9 cellular contexts compared by ENCODE assay signal in genomic region chr19:50909240-50910070, GRCh38. TPM values are rescaled to one million over a fixed set of nuclear protein-coding genes. Genes with fewer than 3 reads are reported as not detected.
DNase-seq lines count a peak whose midpoint lies in the region; ATAC-seq and TF ChIP-seq lines count a peak whose summit lies in the region.
"Had no signal": no experiment of that assay in that cellular context is flagged by ENCODE, and none has a peak within 500 bp of the region (broad histone marks: within the 10 kb centered on the region; RNA-seq: fewer than 3 reads in every experiment).

No MANE protein-coding gene starts in this region.

- H2AFZ ChIP-seq in PC-3 (ENCODE audit: low read length) (peak overlapping the region; percentile 43), osteoblast (ENCODE audit: low read length) (no peak overlapping the region)

- CTCF ChIA-PET in PC-3 (lab: Charles Lee), result no interaction called here

- BruUV-seq in PC-3 (replicated peaks; lab: Mats Ljungman, UMichigan), result no TSS peak

- H3K27ac ChIP-seq in PC-3 (ENCODE audit: low read length), result no peak overlapping the region
- no peak overlapping the region for H3K27ac ChIP-seq in osteoblast (ENCODE audit: low read depth, low read length)
- H3K27ac ChIP-seq in esophagus muscularis mucosa (replicated peaks in 1 of 4), result no peak overlapping the region

- POLR2A ChIA-PET in PC-3 (lab: Charles Lee; ENCODE audit: unreplicated experiment), result no interaction called here

- in situ Hi-C loops in HAP-1 (cut with MboI; ENCODE audit: low sequenced_read_pairs), result loop anchor here (10.0 to 25.0 kb wide), 2 partner anchors 375 to 547 kb away; partner anchors contain the start of gene NAPSA

- H3K9me2 ChIP-seq in PC-3 (replicated peaks; ENCODE audit: low read length), result no peaks in the 10 kb centered on the region

- H3K4me1 ChIP-seq in HAP-1, result no peaks in the 10 kb centered on the region
- no peaks in the 10 kb centered on the region; the same call in 1 of the 2 replicates for H3K4me1 ChIP-seq in PC-3 (ENCODE audit: insufficient read depth, low read length)
- no peaks in the 10 kb centered on the region for H3K4me1 ChIP-seq in osteoblast (ENCODE audit: insufficient read depth, low read length)
- peaks cover 0 to 10% (median 7%) of the 10 kb centered on the region in 4 donors for H3K4me1 ChIP-seq in esophagus muscularis mucosa

- H4K20me1 ChIP-seq in PC-3 (ENCODE audit: low read length) (no peaks in the 10 kb centered on the region), osteoblast (ENCODE audit: insufficient read depth, low read length) (no peaks in the 10 kb centered on the region)

- TF ChIP-seq CTCF in PC-3 (conservative IDR thresholded peaks at IDR 0.05; ENCODE audit: low read depth, low read length), result no peak
- no peak for TF ChIP-seq CTCF in cardiac fibroblast (IDR thresholded peaks at IDR 0.05; ENCODE audit: low read depth, low read length)
- TF ChIP-seq CTCF in osteoblast (IDR thresholded peaks at IDR 0.05; ENCODE audit: extremely low read depth, low read depth, low read length), result no peak
- TF ChIP-seq CTCF in esophagus muscularis mucosa (IDR thresholded peaks at IDR 0.05), result no peak

- DNase-seq in EL (peak; percentile 45), HAP-1 (ENCODE audit: low spot score in 2 of 2) (peak; percentile 46 to 94), PC-3 (peak; percentile 86), cardiac fibroblast (ENCODE audit: low read depth in 2 of 2) (peak; percentile 40 to 48), osteoblast (ENCODE audit: insufficient read length, low spot score, missing footprints) (peak; percentile 91), esophagus muscularis mucosa (ENCODE audit: extremely low spot score) (no peak), midbrain (lab: John Stamatoyannopoulos, UW) (no peak)

- H3K36me3 ChIP-seq in HAP-1 (replicated peaks) (no peaks in the 10 kb centered on the region), PC-3 (ENCODE audit: low read depth, low read length) (no peaks in the 10 kb centered on the region), osteoblast (ENCODE audit: insufficient read depth, low read length) (no peaks in the 10 kb centered on the region), esophagus muscularis mucosa (no peaks in the 10 kb centered on the region)

- no peaks in the 10 kb centered on the region for H3F3A ChIP-seq in PC-3 (ENCODE audit: low read length, unreplicated experiment)

- H3K4me3 ChIP-seq in HAP-1 (peak overlapping the region; percentile 14; the same call in 1 of the 2 replicates), PC-3 (ENCODE audit: low read length) (peak overlapping the region; percentile 45; the same call in 1 of the 2 replicates), cardiac fibroblast (replicated peaks in 1 of 2; ENCODE audit: low read depth in 2 of 2, low read length in 2 of 2) (no peak overlapping the region), osteoblast (ENCODE audit: insufficient read depth, low read length) (no peak overlapping the region), esophagus muscularis mucosa (no peak overlapping the region)

- intact Hi-C loops in PC-3 (cut with micrococcal nuclease), result no loop called here
- intact Hi-C loops in esophagus muscularis mucosa (cut with DNase I), result no loop called here

- TF ChIP-seq EP300 in esophagus muscularis mucosa (IDR thresholded peaks at IDR 0.05), result no peak

- peak overlapping the region; percentile 72 for H3K4me2 ChIP-seq in PC-3 (ENCODE audit: low read length)
- H3K4me2 ChIP-seq in osteoblast (ENCODE audit: insufficient read depth, low read length), result no peak overlapping the region

- H3K9me3 ChIP-seq in HAP-1, result no peaks in the 10 kb centered on the region
- H3K9me3 ChIP-seq in PC-3 (ENCODE audit: low read length), result no peaks in the 10 kb centered on the region
- H3K9me3 ChIP-seq in osteoblast (ENCODE audit: low read depth, low read length), result no peaks in the 10 kb centered on the region
- H3K9me3 ChIP-seq in esophagus muscularis mucosa, result no peaks in the 10 kb centered on the region

- ATAC-seq in PC-3 (peak; percentile 75), HG03097 (IDR thresholded peaks at IDR 0.05; ENCODE audit: low FRiP score, unreplicated experiment) (no peak)

- H3K79me2 ChIP-seq in PC-3 (ENCODE audit: low read length), result no peaks in the 10 kb centered on the region
- no peaks in the 10 kb centered on the region for H3K79me2 ChIP-seq in osteoblast (ENCODE audit: insufficient read depth, low read length)

- 5% methylated on average over 8 of the region's 36 CpGs for WGBS in esophagus muscularis mucosa

- H3K27me3 ChIP-seq in HAP-1 (ENCODE audit: low read depth) (peaks cover 22% of the 10 kb centered on the region), PC-3 (ENCODE audit: low read length) (peaks cover 73% of the 10 kb centered on the region), osteoblast (ENCODE audit: insufficient read depth, low read length) (peaks cover 43% of the 10 kb centered on the region), esophagus muscularis mucosa (peaks cover 0 to 94% (median 38%) of the 10 kb centered on the region in 4 donors)

- no peak for TF ChIP-seq POLR2A in esophagus muscularis mucosa (IDR thresholded peaks at IDR 0.05; ENCODE audit: low read depth)

- H3K9ac ChIP-seq in PC-3 (ENCODE audit: low read length), result no peak overlapping the region

RNA-seq across cellular contexts. Expression of gene KLK4, which starts 1.7 kb away (rescaled TPM):
- not detected in 2 replicates for total RNA-seq in PC-3 (2014; rRNA removed)
- total RNA-seq in osteoblast, result 0.29 TPM in 1 of 2 replicates, not detected in the other
- not detected for total RNA-seq in esophagus muscularis mucosa
- total RNA-seq: subcutaneous adipose tissue had no signal

RNA-seq across cellular contexts. Expression of gene KLK2, which starts 36.2 kb away (rescaled TPM):
- total RNA-seq in PC-3 (2014; rRNA removed) (not detected in 2 replicates), osteoblast (not detected in 2 replicates), esophagus muscularis mucosa (not detected)

RNA-seq across cellular contexts. Expression of gene KLK5, which starts 43.4 kb away (rescaled TPM):
- total RNA-seq in PC-3 (2014; rRNA removed) (58.5 and 59.0 TPM in 2 replicates), osteoblast (not detected in 2 replicates), esophagus muscularis mucosa (not detected)
- total RNA-seq: subcutaneous adipose tissue had no signal

RNA-seq across cellular contexts. Expression of gene KLK3, which starts 54.7 kb away (rescaled TPM):
- total RNA-seq in PC-3 (2014; rRNA removed) (not detected in 2 replicates), osteoblast (not detected in 2 replicates), esophagus muscularis mucosa (not detected)
- total RNA-seq: subcutaneous adipose tissue had no signal

RNA-seq across cellular contexts. Expression of gene KLK6, which starts 59.9 kb away (rescaled TPM):
- 73.7 and 75.0 TPM in 2 replicates for total RNA-seq in PC-3 (2014; rRNA removed)
- not detected in 2 replicates for total RNA-seq in osteoblast
- total RNA-seq in esophagus muscularis mucosa, result not detected
- total RNA-seq: subcutaneous adipose tissue had no signal

Comparison
In these comparisons a context has a peak if more than half of its experiments do, and no peak if none do; other contexts are left out.
1. DNase-seq: peak in EL (single experiment), HAP-1 (2 of 2), PC-3 (single experiment), cardiac fibroblast (2 of 2) and osteoblast (single experiment); none in esophagus muscularis mucosa (single experiment) and midbrain (single experiment).
2. H3K4me3 ChIP-seq: peak in HAP-1 (single experiment) and PC-3 (single experiment); none in cardiac fibroblast (0 of 2), osteoblast (single experiment) and esophagus muscularis mucosa (0 of 4).
3. RNA of gene KLK5, which starts 43.4 kb away (total RNA-seq): 58.5 to 59.0 TPM in PC-3; not detected in osteoblast and not detected in esophagus muscularis mucosa; every median in the first group is over 10 times any median in the second.